2 cellular contexts compared by ENCODE assay signal in the genomic region with DNA sequence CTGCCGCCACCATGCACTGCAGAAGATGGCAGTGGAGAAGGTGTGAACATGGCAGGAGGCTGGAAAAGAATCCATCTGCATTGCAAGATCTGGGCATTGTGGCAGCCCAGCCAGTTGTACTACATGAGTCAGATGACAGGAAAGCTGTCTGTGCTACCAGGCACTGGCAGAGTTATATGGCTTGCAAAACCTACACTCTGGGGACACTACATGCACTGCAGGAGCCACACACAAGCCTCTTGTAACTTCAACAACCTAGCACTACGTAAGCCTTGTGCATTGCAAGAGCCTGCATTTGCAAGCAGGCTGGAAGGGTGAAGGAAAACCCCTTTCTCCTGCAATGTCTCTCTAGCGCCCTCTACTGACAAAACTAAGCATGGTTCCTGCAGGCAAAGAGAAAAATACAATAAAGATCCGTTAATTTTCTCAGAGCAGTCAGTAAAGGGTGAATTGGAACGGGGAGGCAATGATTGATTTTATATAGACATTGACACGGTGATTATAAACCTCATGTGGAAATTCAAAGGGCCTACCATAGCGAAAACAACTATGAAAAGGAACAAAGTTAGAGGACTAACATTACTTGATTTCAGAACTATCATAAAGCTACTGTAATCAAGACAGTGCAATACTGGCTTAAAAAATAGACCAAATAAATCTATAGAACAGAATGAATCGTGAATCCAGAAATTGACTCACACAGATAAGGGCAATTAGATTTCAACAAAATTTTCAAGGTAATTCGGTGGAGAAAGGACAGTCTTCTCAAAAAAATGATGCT.
A peak's percentile ranks its signal among the peaks of the same experiment; 100 is the strongest.
TF ChIP-seq lines count a peak whose summit lies in the region.

No MANE protein-coding gene starts in this region.

TF ChIP-seq in WTC11, 78 proteins besides CTCF, POLR2A, EP300 and RAD21 (continued from another document):
- no peak for TF ChIP-seq CDX4 (CRISPR knock-in tag; IDR thresholded peaks at IDR 0.05; ENCODE audit: borderline replicate concordance)
- TF ChIP-seq ZNF121 (CRISPR knock-in tag; IDR thresholded peaks at IDR 0.05): no peak
- 0 out of 2 replicates have a peak, but pooled peaks have one; percentile 25 for TF ChIP-seq ZNF671 (CRISPR knock-in tag; IDR thresholded peaks at IDR 0.05)
- TF ChIP-seq, protein P1, sequence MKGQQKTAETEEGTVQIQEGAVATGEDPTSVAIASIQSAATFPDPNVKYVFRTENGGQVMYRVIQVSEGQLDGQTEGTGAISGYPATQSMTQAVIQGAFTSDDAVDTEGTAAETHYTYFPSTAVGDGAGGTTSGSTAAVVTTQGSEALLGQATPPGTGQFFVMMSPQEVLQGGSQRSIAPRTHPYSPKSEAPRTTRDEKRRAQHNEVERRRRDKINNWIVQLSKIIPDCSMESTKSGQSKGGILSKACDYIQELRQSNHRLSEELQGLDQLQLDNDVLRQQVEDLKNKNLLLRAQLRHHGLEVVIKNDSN (CRISPR knock-in tag; IDR thresholded peaks at IDR 0.05): no peak
- TF ChIP-seq ZNF423 (CRISPR knock-in tag; IDR thresholded peaks at IDR 0.05): no peak
- TF ChIP-seq ATF3 (CRISPR knock-in tag; conservative IDR thresholded peaks at IDR 0.05): no peak
- TF ChIP-seq MYBL2 (CRISPR knock-in tag; IDR thresholded peaks at IDR 0.05): no peak
- TF ChIP-seq, protein P2, sequence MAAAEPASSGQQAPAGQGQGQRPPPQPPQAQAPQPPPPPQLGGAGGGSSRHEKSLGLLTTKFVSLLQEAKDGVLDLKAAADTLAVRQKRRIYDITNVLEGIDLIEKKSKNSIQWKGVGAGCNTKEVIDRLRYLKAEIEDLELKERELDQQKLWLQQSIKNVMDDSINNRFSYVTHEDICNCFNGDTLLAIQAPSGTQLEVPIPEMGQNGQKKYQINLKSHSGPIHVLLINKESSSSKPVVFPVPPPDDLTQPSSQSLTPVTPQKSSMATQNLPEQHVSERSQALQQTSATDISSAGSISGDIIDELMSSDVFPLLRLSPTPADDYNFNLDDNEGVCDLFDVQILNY (CRISPR knock-in tag; IDR thresholded peaks at IDR 0.05): no peak
- no peak for TF ChIP-seq ERG (CRISPR knock-in tag; IDR thresholded peaks at IDR 0.05)
- TF ChIP-seq MAX (CRISPR knock-in tag; IDR thresholded peaks at IDR 0.05): peak; percentile 58

TF ChIP-seq in liver, 16 proteins besides CTCF, POLR2A, EP300 and RAD21 (continued from another document):
- TF ChIP-seq ZBTB33 (IDR thresholded peaks at IDR 0.05) (no peak), NR2F2 (IDR thresholded peaks at IDR 0.05) (no peak), FOXA2 (IDR thresholded peaks at IDR 0.05) (no peak), TAF1 (conservative IDR thresholded peaks at IDR 0.05) (no peak), RXRA (IDR thresholded peaks at IDR 0.05) (no peak), FOXA1 (IDR thresholded peaks at IDR 0.05) (no peak), MAX (IDR thresholded peaks at IDR 0.05) (no peak), JUND (IDR thresholded peaks at IDR 0.05) (no peak), EGR1 (IDR thresholded peaks at IDR 0.05; ENCODE audit: low read depth in 2 of 2) (no peak), ATF3 (IDR thresholded peaks at IDR 0.05) (no peak)
